In genomic region chr4:68995292-68995691, GRCh38 we compare ENCODE assay signal across 22 cellular contexts. TPM values are rescaled to one million over a fixed set of nuclear protein-coding genes. Genes with fewer than 3 reads are reported as not detected.
"Had no signal": no experiment of that assay in that cellular context is flagged by ENCODE, and none has a peak within 500 bp of the region (broad histone marks: within the 10 kb centered on the region; RNA-seq: fewer than 3 reads in every experiment).

No MANE protein-coding gene starts in this region.

- H3K27ac ChIP-seq: brain microvascular endothelial cell, colonic mucosa, epithelial cell of prostate, foreskin keratinocyte, hepatocyte, prostate gland, right atrium auricular region, tibial artery had no signal

- H3K27me3 ChIP-seq: brain microvascular endothelial cell, colonic mucosa, foreskin keratinocyte, hepatocyte, right atrium auricular region, tibial artery had no signal

- H3K9me3 ChIP-seq: colonic mucosa, prostate gland, right atrium auricular region, tibial artery had no signal

- H3K4me3 ChIP-seq: colonic mucosa, hepatocyte, prostate gland, right atrium auricular region, tibial artery had no signal

- H3K79me2 ChIP-seq: hepatocyte had no signal

- H2AFZ ChIP-seq: hepatocyte had no signal

- H3K4me1 ChIP-seq: colonic mucosa, foreskin keratinocyte, prostate gland, right atrium auricular region, tibial artery had no signal

- H3K36me3 ChIP-seq: brain microvascular endothelial cell, colonic mucosa, prostate gland, right atrium auricular region, tibial artery had no signal

- ATAC-seq: activated CD8-positive, alpha-beta T cell treated with anti-CD3 and anti-CD28 coated beads for 36 hours; activated naive CD8-positive, alpha-beta T cell treated with anti-CD3 and anti-CD28 coated beads, Interleukin-2, amount 50 U/mL, for 24 hours; foreskin keratinocyte; naive thymus-derived CD8-positive, alpha-beta T cell; stimulated activated naive CD8-positive, alpha-beta T cell treated with anti-CD3 and anti-CD28 coated beads, Interleukin-15, Interleukin-2, amounts not matched to agents 100 U/mL and 50 U/mL, for 24 hours had no signal

- DNase-seq: activated CD4-positive, alpha-beta T cell treated with anti-CD3 and anti-CD28 coated beads for 48 hours; activated CD4-positive, CD25-positive, alpha-beta regulatory T cell; activated CD8-positive, alpha-beta T cell treated with anti-CD3 and anti-CD28 coated beads for 36 hours; activated naive CD4-positive, alpha-beta T cell treated with anti-CD3 and anti-CD28 coated beads, Interleukin-2, amount 10 ng/mL, durations not matched to agents 7 days and 5 days; activated naive CD8-positive, alpha-beta T cell treated with anti-CD3 and anti-CD28 coated beads, Interleukin-2, amount 50 U/mL, for 24 hours; activated T-cell treated with anti-CD3 and anti-CD28 coated beads, Interleukin-2, amount 50 U/mL, for 24 hours; aorta; brain microvascular endothelial cell; colonic mucosa; endodermal cell; foreskin keratinocyte; naive thymus-derived CD8-positive, alpha-beta T cell; stimulated activated CD4-positive, alpha-beta T cell treated with anti-CD3 and anti-CD28 coated beads, Interleukin-2, amount 100 ng/mL, for 24 hours; stimulated activated naive CD8-positive, alpha-beta T cell treated with anti-CD3 and anti-CD28 coated beads, Interleukin-15, Interleukin-2, amounts not matched to agents 100 U/mL and 50 U/mL, for 24 hours; substantia nigra; tibial artery had no signal

- H3K4me2 ChIP-seq: hepatocyte had no signal

RNA-seq across cellular contexts. Expression of gene UGT2A3, which starts 43.7 kb away (rescaled TPM):
- total RNA-seq: activated CD8-positive, alpha-beta T cell treated with anti-CD3 and anti-CD28 coated beads for 36 hours; aorta; endodermal cell; foreskin keratinocyte; naive thymus-derived CD8-positive, alpha-beta T cell; osteocyte; prostate gland; right atrium auricular region; skeletal muscle tissue had no signal
